Comparison of ENCODE assay signal across 8 cellular contexts in the genomic region with DNA sequence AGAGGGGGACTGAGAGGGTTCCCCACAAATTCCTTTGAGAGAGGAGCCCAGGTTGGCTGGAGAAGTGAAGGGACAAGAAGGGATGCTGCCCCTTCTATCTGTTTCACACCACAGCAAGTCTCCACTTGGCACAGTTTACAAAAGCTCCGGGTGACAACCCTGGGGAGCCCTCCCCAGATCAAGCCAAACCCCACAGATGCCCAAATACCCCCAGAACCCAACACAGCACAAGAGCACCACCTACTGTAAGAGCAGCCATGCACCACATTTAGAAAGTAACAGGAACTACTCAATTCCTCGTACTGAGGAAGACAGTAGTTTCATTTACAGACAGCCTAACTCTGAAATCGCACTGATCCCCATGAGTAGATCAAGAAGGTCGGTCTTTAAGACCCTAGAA.
A peak's percentile ranks its signal among the peaks of the same experiment; 100 is the strongest.
DNase-seq lines count a peak whose midpoint lies in the region; ATAC-seq and TF ChIP-seq lines count a peak whose summit lies in the region.

No MANE protein-coding gene starts in this region.

- peaks cover 3% of the 10 kb centered on the region for H3K27me3 Mint-ChIP-seq in activated CD4-positive, alpha-beta memory T cell treated with anti-CD3 and anti-CD28 coated beads for 36 hours

- H3K27ac ChIP-seq in KOPT-K1 (ENCODE audit: low read depth, low read length, poor library complexity, severe bottlenecking) (peak overlapping the region; percentile 56), lung (ENCODE audit: low read depth in 1 of 2, low read length in 1 of 2) (no peak overlapping the region)

- TF ChIP-seq CTCF in GM13976 (IDR thresholded peaks at IDR 0.05; ENCODE audit: borderline replicate concordance, control extremely low read depth, extremely low read depth, insufficient read depth, missing control alignments), result peak; percentile 29
- peak; percentile 4 for TF ChIP-seq CTCF in lung (IDR thresholded peaks at IDR 0.05; ENCODE audit: control extremely low read depth, extremely low read depth)

- H3K4me3 Mint-ChIP-seq in activated CD4-positive, alpha-beta memory T cell treated with anti-CD3 and anti-CD28 coated beads for 36 hours, result no peak overlapping the region

- no peaks in the 10 kb centered on the region for H3K9me3 Mint-ChIP-seq in activated CD4-positive, alpha-beta memory T cell treated with anti-CD3 and anti-CD28 coated beads for 36 hours

- no peaks in the 10 kb centered on the region for H3K4me1 ChIP-seq in lung (ENCODE audit: control insufficient read depth in 2 of 2, insufficient read depth in 2 of 2, low read length in 2 of 2)

- H3K27me3 ChIP-seq in lung (ENCODE audit: control insufficient read depth, insufficient read depth), result no peaks in the 10 kb centered on the region

- intact Hi-C loops in activated CD4-positive, alpha-beta memory T cell treated with anti-CD3 and anti-CD28 coated beads for 36 hours (cut with micrococcal nuclease), result loop anchor here (1.0 to 10.0 kb wide), 6 partner anchors 9 to 705 kb away; no protein-coding TSS in a partner anchor

- CTCF ChIA-PET in activated CD4-positive, alpha-beta memory T cell treated with anti-CD3 and anti-CD28 coated beads for 36 hours (lab: Charles Lee), result interaction anchor here (0.6 to 1.4 kb wide), 5 partner anchors 28 to 704 kb away, joined by 3 to 6 read pairs (median 3); no protein-coding TSS in a partner anchor

- peak; percentile 65 for DNase-seq in GM13976 (ENCODE audit: low spot score)
- peak; percentile 73 for DNase-seq in activated CD4-positive, alpha-beta memory T cell treated with anti-CD3 and anti-CD28 coated beads for 36 hours
- DNase-seq in lung (ENCODE audit: low spot score), result no peak
- no peak for DNase-seq in DMS153 treated with DMSO at 0.1 percent for 48 hours (lab: John Stamatoyannopoulos, UW; ENCODE audit: unreplicated experiment)
- DNase-seq in NCI-H1105 (lab: John Stamatoyannopoulos, UW), result no peak
- DNase-seq in mesenteric fat pad (ENCODE audit: low spot score), result no peak
- no peak for DNase-seq in AG08396 (ENCODE audit: low spot score)

- no peaks in the 10 kb centered on the region for H3K36me3 Mint-ChIP-seq in activated CD4-positive, alpha-beta memory T cell treated with anti-CD3 and anti-CD28 coated beads for 36 hours

- no peak for ATAC-seq in lung (ENCODE audit: insufficient read depth, low FRiP score)

- H3K9me3 ChIP-seq in KOPT-K1 (ENCODE audit: insufficient read depth, low read length, poor library complexity, severe bottlenecking) (no peaks in the 10 kb centered on the region), lung (ENCODE audit: control insufficient read depth in 2 of 2, insufficient read depth in 1 of 2, low read length in 1 of 2) (no peaks in the 10 kb centered on the region)

- H3K4me1 Mint-ChIP-seq in activated CD4-positive, alpha-beta memory T cell treated with anti-CD3 and anti-CD28 coated beads for 36 hours (ENCODE audit: low read depth), result peaks cover 21% of the 10 kb centered on the region

- H3K36me3 ChIP-seq in KOPT-K1 (ENCODE audit: insufficient read depth, low read length) (no peaks in the 10 kb centered on the region), lung (ENCODE audit: control insufficient read depth in 2 of 2, insufficient read depth in 2 of 2, low read length in 2 of 2) (peaks cover 5 to 14% of the 10 kb centered on the region in 2 donors)

- no peak overlapping the region for H3K27ac Mint-ChIP-seq in activated CD4-positive, alpha-beta memory T cell treated with anti-CD3 and anti-CD28 coated beads for 36 hours

- POLR2A ChIA-PET in activated CD4-positive, alpha-beta memory T cell treated with anti-CD3 and anti-CD28 coated beads for 36 hours (lab: Charles Lee), result no interaction called here

- no peak overlapping the region for H3K4me3 ChIP-seq in lung

- in situ Hi-C loops in GM13976 (cut with MboI; ENCODE audit: low sequenced_read_pairs, unreplicated experiment), result no loop called here

- 58 to 73% methylated on average over 4 of the region's 4 CpGs for WGBS in lung, 2 donors

Comparison
In these comparisons a context has a peak if more than half of its experiments do, and no peak if none do; other contexts are left out.
1. DNase-seq: peak in GM13976 (single experiment) and activated CD4-positive, alpha-beta memory T cell treated with anti-CD3 and anti-CD28 coated beads for 36 hours (single experiment); none in lung (single experiment), DMS153 treated with DMSO at 0.1 percent for 48 hours (single experiment), NCI-H1105 (single experiment), mesenteric fat pad (single experiment) and AG08396 (single experiment).